ENCODE assay signal across 22 cellular contexts in the genomic region with DNA sequence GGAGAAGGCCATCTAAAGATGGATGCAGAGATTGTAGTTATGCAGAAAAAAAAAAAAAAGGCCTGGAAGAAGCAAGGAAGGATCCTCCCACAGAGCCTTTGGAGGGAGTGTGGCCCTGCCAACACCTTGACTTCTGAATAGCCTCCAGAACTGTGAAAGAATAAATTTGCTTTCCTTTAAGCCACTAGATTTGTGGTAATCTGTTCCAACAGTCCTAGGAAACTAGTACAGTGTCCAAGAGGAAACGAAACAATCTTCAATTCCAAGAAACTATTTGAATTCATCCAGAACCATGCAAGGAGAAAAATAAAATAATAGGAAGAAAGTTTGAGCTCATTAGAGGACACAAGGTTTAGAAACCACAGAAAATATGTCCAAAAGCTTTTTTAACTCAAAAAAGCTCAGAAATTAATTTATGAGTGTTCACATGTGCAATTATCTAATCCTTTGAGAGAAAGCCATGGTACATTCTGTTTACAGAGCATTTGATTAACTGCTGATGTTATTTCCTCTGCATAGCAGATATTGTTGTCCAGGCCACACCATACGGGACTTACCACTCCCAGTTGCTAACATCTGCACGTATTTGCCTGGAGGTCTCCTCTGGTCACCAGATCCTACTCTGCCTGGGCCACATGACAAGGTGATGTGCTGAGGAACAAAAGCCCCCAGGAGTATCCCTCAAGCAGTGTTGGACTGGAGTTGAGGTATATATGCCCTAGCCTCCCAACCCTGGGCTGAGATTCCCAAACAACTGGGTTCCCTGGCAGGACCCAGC. TPM values are rescaled to one million over a fixed set of nuclear protein-coding genes. Genes with fewer than 3 reads are reported as not detected.
"Had no signal": no experiment of that assay in that cellular context is flagged by ENCODE, and none has a peak within 500 bp of the region (broad histone marks: within the 10 kb centered on the region; RNA-seq: fewer than 3 reads in every experiment).

No MANE protein-coding gene starts in this region.

- H3K27ac Mint-ChIP-seq: activated CD4-positive, alpha-beta T cell treated with anti-CD3 and anti-CD28 coated beads, Interleukin-2, amount 10 ng/mL, durations not matched to agents 7 days and 5 days; activated CD8-positive, alpha-beta T cell treated with anti-CD3 and anti-CD28 coated beads, Interleukin-2, amount 10 ng/mL, durations not matched to agents 7 days and 5 days; activated naive CD8-positive, alpha-beta T cell treated with anti-CD3 and anti-CD28 coated beads, Interleukin-2, amount 10 ng/mL, durations not matched to agents 7 days and 5 days; activated T-cell treated with anti-CD3 and anti-CD28 coated beads, Interleukin-2, amount 50 U/mL, for 24 hours; activated T-helper 2 cell treated with anti-CD3 and anti-CD28 coated beads, Interferon-gamma antibody, Interleukin-2, Interleukin-4, amounts not matched to agents 10 μg/mL and 5 μg/mL and 100 μg/mL, durations not matched to agents 14 hours and 24 hours and 36 hours; stimulated activated naive CD8-positive, alpha-beta T cell treated with anti-CD3 and anti-CD28 coated beads, Interleukin-15, amount 100 ng/mL, for 72 hours had no signal

- H3K9me3 ChIP-seq: ascending aorta had no signal

- H3K27ac ChIP-seq: ascending aorta had no signal

- H3K4me1 ChIP-seq: ascending aorta had no signal

- H3K4me3 Mint-ChIP-seq: activated CD4-positive, alpha-beta T cell treated with anti-CD3 and anti-CD28 coated beads, Interleukin-2, amount 10 ng/mL, durations not matched to agents 7 days and 5 days; activated CD8-positive, alpha-beta T cell treated with anti-CD3 and anti-CD28 coated beads, Interleukin-2, amount 10 ng/mL, durations not matched to agents 7 days and 5 days; activated naive CD8-positive, alpha-beta T cell treated with anti-CD3 and anti-CD28 coated beads, Interleukin-2, amount 10 ng/mL, durations not matched to agents 7 days and 5 days; activated T-cell treated with anti-CD3 and anti-CD28 coated beads, Interleukin-2, amount 50 U/mL, for 24 hours; neural crest cell; stimulated activated naive CD8-positive, alpha-beta T cell treated with anti-CD3 and anti-CD28 coated beads, Interleukin-15, amount 100 ng/mL, for 72 hours had no signal

- H3K4me3 ChIP-seq: ascending aorta had no signal

- ATAC-seq: activated CD8-positive, alpha-beta T cell treated with anti-CD3 and anti-CD28 coated beads, Interleukin-2, amount 10 ng/mL, durations not matched to agents 7 days and 5 days; stimulated activated naive CD8-positive, alpha-beta T cell treated with anti-CD3 and anti-CD28 coated beads, Interleukin-15, amount 100 ng/mL, for 72 hours had no signal

- H3K27me3 ChIP-seq: ascending aorta had no signal

- H3K9me3 Mint-ChIP-seq: activated CD4-positive, alpha-beta T cell treated with anti-CD3 and anti-CD28 coated beads, Interleukin-2, amount 10 ng/mL, durations not matched to agents 7 days and 5 days; activated naive CD8-positive, alpha-beta T cell treated with anti-CD3 and anti-CD28 coated beads, Interleukin-2, amount 10 ng/mL, durations not matched to agents 7 days and 5 days; activated T-cell treated with anti-CD3 and anti-CD28 coated beads, Interleukin-2, amount 50 U/mL, for 24 hours; activated T-helper 2 cell treated with anti-CD3 and anti-CD28 coated beads, Interferon-gamma antibody, Interleukin-2, Interleukin-4, amounts not matched to agents 10 μg/mL and 5 μg/mL and 100 μg/mL, durations not matched to agents 14 hours and 24 hours and 36 hours had no signal

- H3K36me3 ChIP-seq: ascending aorta had no signal

- FAIRE-seq: endometrium, islet of Langerhans, small intestine had no signal

- H3K36me3 Mint-ChIP-seq: activated naive CD8-positive, alpha-beta T cell treated with anti-CD3 and anti-CD28 coated beads, Interleukin-2, amount 10 ng/mL, durations not matched to agents 7 days and 5 days had no signal

- H3K4me1 Mint-ChIP-seq: activated CD4-positive, alpha-beta T cell treated with anti-CD3 and anti-CD28 coated beads, Interleukin-2, amount 10 ng/mL, durations not matched to agents 7 days and 5 days; activated naive CD8-positive, alpha-beta T cell treated with anti-CD3 and anti-CD28 coated beads, Interleukin-2, amount 10 ng/mL, durations not matched to agents 7 days and 5 days; neural crest cell; stimulated activated naive CD8-positive, alpha-beta T cell treated with anti-CD3 and anti-CD28 coated beads, Interleukin-15, amount 100 ng/mL, for 72 hours had no signal

- DNase-seq: activated CD4-positive, alpha-beta T cell treated with anti-CD3 and anti-CD28 coated beads, Interleukin-2, amount 10 ng/mL, durations not matched to agents 7 days and 5 days; activated CD4-positive, CD25-positive, alpha-beta regulatory T cell; activated CD8-positive, alpha-beta T cell treated with anti-CD3 and anti-CD28 coated beads, Interleukin-2, amount 10 ng/mL, durations not matched to agents 7 days and 5 days; activated naive CD4-positive, alpha-beta T cell treated with Interleukin-2 at 50 U/mL for 16 hours; activated naive CD8-positive, alpha-beta T cell treated with anti-CD3 and anti-CD28 coated beads, Interleukin-2, amount 10 ng/mL, durations not matched to agents 7 days and 5 days; activated T-cell treated with anti-CD3 and anti-CD28 coated beads, Interleukin-2, amount 50 U/mL, for 24 hours; cerebellar nuclear complex; cortex of kidney; erythroblast; hippocampal formation; left cardiac atrium; small intestine; stimulated activated CD4-positive, alpha-beta T cell treated with anti-CD3 and anti-CD28 coated beads, Interleukin-4, amount 100 ng/mL, for 1 hour; stimulated activated naive CD8-positive, alpha-beta T cell treated with anti-CD3 and anti-CD28 coated beads, Interleukin-15, amount 100 ng/mL, for 72 hours; T1000 had no signal

RNA-seq across cellular contexts. Expression of a gene that starts 30.0 kb away (rescaled TPM):
- total RNA-seq: activated CD4-positive, alpha-beta T cell treated with anti-CD3 and anti-CD28 coated beads, Interleukin-2, amount 10 ng/mL, durations not matched to agents 7 days and 5 days; activated CD8-positive, alpha-beta T cell treated with anti-CD3 and anti-CD28 coated beads, Interleukin-2, amount 10 ng/mL, durations not matched to agents 7 days and 5 days; activated naive CD8-positive, alpha-beta T cell treated with anti-CD3 and anti-CD28 coated beads, Interleukin-2, amount 10 ng/mL, durations not matched to agents 7 days and 5 days; activated T-helper 2 cell treated with anti-CD3 and anti-CD28 coated beads, Interferon-gamma antibody, Interleukin-2, Interleukin-4, amounts not matched to agents 10 μg/mL and 5 μg/mL and 100 μg/mL, durations not matched to agents 14 hours and 24 hours and 36 hours; ascending aorta; neural crest cell; T-helper 1 cell treated with Interleukin-12 subunit alpha and Interleukin-12 subunit beta and Interleukin-4 antibody, amounts not matched to agents 30 ng/mL and 1 ng/mL, for 36 hours; temporal lobe had no signal
